ENCODE assay signal across 1 cellular context in the genomic region with DNA sequence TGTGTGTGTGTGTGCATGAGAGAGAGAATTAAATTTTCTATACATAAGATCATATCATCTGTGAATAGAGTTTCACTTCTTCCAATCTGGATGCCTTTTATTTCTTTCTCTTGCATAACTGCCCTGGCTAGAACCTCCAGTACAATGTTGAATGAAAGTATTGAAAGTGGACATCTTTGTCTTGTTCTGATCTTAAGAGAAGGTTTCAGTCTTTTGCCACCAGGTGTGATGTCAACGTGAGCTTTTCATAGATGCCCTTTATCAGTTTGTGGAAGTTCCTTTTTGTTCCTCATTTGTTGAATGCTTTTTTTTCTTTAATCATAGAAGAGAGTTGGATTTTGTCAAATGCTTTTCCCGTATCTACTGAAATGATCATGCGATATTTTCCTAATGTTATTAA.
TF ChIP-seq lines count a peak whose summit lies in the region.

No MANE protein-coding gene starts in this region.

TF ChIP-seq in GM23338, 12 proteins besides CTCF, POLR2A, EP300 and RAD21:
- TF ChIP-seq, protein P1, sequence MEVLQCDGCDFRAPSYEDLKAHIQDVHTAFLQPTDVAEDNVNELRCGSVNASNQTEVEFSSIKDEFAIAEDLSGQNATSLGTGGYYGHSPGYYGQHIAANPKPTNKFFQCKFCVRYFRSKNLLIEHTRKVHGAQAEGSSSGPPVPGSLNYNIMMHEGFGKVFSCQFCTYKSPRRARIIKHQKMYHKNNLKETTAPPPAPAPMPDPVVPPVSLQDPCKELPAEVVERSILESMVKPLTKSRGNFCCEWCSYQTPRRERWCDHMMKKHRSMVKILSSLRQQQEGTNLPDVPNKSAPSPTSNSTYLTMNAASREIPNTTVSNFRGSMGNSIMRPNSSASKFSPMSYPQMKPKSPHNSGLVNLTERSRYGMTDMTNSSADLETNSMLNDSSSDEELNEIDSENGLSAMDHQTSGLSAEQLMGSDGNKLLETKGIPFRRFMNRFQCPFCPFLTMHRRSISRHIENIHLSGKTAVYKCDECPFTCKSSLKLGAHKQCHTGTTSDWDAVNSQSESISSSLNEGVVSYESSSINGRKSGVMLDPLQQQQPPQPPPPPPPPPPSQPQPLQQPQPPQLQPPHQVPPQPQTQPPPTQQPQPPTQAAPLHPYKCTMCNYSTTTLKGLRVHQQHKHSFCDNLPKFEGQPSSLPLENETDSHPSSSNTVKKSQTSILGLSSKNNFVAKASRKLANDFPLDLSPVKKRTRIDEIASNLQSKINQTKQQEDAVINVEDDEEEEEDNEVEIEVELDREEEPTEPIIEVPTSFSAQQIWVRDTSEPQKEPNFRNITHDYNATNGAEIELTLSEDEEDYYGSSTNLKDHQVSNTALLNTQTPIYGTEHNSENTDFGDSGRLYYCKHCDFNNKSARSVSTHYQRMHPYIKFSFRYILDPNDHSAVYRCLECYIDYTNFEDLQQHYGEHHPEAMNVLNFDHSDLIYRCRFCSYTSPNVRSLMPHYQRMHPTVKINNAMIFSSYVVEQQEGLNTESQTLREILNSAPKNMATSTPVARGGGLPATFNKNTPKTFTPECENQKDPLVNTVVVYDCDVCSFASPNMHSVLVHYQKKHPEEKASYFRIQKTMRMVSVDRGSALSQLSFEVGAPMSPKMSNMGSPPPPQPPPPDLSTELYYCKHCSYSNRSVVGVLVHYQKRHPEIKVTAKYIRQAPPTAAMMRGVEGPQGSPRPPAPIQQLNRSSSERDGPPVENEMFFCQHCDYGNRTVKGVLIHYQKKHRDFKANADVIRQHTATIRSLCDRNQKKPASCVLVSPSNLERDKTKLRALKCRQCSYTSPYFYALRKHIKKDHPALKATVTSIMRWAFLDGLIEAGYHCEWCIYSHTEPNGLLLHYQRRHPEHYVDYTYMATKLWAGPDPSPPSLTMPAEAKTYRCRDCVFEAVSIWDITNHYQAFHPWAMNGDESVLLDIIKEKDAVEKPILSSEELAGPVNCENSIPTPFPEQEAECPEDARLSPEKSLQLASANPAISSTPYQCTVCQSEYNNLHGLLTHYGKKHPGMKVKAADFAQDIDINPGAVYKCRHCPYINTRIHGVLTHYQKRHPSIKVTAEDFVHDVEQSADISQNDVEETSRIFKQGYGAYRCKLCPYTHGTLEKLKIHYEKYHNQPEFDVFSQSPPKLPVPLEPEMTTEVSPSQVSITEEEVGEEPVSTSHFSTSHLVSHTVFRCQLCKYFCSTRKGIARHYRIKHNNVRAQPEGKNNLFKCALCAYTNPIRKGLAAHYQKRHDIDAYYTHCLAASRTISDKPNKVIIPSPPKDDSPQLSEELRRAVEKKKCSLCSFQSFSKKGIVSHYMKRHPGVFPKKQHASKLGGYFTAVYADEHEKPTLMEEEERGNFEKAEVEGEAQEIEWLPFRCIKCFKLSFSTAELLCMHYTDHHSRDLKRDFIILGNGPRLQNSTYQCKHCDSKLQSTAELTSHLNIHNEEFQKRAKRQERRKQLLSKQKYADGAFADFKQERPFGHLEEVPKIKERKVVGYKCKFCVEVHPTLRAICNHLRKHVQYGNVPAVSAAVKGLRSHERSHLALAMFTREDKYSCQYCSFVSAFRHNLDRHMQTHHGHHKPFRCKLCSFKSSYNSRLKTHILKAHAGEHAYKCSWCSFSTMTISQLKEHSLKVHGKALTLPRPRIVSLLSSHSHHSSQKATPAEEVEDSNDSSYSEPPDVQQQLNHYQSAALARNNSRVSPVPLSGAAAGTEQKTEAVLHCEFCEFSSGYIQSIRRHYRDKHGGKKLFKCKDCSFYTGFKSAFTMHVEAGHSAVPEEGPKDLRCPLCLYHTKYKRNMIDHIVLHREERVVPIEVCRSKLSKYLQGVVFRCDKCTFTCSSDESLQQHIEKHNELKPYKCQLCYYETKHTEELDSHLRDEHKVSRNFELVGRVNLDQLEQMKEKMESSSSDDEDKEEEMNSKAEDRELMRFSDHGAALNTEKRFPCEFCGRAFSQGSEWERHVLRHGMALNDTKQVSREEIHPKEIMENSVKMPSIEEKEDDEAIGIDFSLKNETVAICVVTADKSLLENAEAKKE (CRISPR knock-in tag; IDR thresholded peaks at IDR 0.05), result no peak
- TF ChIP-seq ZNF114 (CRISPR knock-in tag; IDR thresholded peaks at IDR 0.05) (no peak), NANOG (IDR thresholded peaks at IDR 0.05; ENCODE audit: borderline replicate concordance) (no peak), CREB1 (CRISPR knock-in tag; IDR thresholded peaks at IDR 0.05; ENCODE audit: low read depth) (no peak), ZNF331 (CRISPR knock-in tag; IDR thresholded peaks at IDR 0.05; ENCODE audit: low read depth) (no peak), POLR2AphosphoS5 (IDR thresholded peaks at IDR 0.05; ENCODE audit: low read depth) (no peak), EZH2 (IDR thresholded peaks at IDR 0.05; ENCODE audit: low read depth, unreplicated experiment) (no peak), STAT1 (IDR thresholded peaks at IDR 0.05; ENCODE audit: unreplicated experiment) (no peak), JUNB (IDR thresholded peaks at IDR 0.05; ENCODE audit: unreplicated experiment) (no peak)
- TF ChIP-seq, protein P2, sequence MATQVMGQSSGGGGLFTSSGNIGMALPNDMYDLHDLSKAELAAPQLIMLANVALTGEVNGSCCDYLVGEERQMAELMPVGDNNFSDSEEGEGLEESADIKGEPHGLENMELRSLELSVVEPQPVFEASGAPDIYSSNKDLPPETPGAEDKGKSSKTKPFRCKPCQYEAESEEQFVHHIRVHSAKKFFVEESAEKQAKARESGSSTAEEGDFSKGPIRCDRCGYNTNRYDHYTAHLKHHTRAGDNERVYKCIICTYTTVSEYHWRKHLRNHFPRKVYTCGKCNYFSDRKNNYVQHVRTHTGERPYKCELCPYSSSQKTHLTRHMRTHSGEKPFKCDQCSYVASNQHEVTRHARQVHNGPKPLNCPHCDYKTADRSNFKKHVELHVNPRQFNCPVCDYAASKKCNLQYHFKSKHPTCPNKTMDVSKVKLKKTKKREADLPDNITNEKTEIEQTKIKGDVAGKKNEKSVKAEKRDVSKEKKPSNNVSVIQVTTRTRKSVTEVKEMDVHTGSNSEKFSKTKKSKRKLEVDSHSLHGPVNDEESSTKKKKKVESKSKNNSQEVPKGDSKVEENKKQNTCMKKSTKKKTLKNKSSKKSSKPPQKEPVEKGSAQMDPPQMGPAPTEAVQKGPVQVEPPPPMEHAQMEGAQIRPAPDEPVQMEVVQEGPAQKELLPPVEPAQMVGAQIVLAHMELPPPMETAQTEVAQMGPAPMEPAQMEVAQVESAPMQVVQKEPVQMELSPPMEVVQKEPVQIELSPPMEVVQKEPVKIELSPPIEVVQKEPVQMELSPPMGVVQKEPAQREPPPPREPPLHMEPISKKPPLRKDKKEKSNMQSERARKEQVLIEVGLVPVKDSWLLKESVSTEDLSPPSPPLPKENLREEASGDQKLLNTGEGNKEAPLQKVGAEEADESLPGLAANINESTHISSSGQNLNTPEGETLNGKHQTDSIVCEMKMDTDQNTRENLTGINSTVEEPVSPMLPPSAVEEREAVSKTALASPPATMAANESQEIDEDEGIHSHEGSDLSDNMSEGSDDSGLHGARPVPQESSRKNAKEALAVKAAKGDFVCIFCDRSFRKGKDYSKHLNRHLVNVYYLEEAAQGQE (IDR thresholded peaks at IDR 0.05; ENCODE audit: unreplicated experiment), result no peak
